ENCODE assay signal across 22 cellular contexts in genomic region chr6:73727114-73727513, GRCh38.
"Had no signal": no experiment of that assay in that cellular context is flagged by ENCODE, and none has a peak within 500 bp of the region (broad histone marks: within the 10 kb centered on the region; RNA-seq: fewer than 3 reads in every experiment).

No MANE protein-coding gene starts in this region.

- H3K79me2 ChIP-seq: hepatocyte had no signal

- H3K9me3 Mint-ChIP-seq: natural killer cell treated with Interleukin-12 subunit alpha and Interleukin-12 subunit beta and Interleukin-15 and Interleukin-18, amount 100 ng/mL, for 72 hours; stimulated activated memory B cell treated with anti-CD40 and anti-IgM and Interleukin-4, amounts not matched to agents 10 μg/mL and 1 μg/mL and 100 μg/mL, for 72 hours had no signal

- H3K36me3 ChIP-seq: transverse colon, WERI-Rb-1 had no signal

- H3K4me2 ChIP-seq: hepatocyte had no signal

- H3K9me3 ChIP-seq: gastroesophageal sphincter, left ventricle myocardium inferior, mucosa of descending colon, transverse colon had no signal

- H3K4me3 ChIP-seq: gastroesophageal sphincter, hepatocyte, left ventricle myocardium inferior, lung, mucosa of descending colon, transverse colon had no signal

- DNase-seq: activated CD8-positive, alpha-beta memory T cell treated with anti-CD3 and anti-CD28 coated beads, Interleukin-2, amount 50 U/mL, for 48 hours; activated gamma-delta T cell; amygdala; caudate nucleus; cortex of kidney; islet precursor cell; left ventricle myocardium inferior; mucosa of descending colon; right cardiac atrium; stimulated activated CD4-positive, alpha-beta T cell treated with anti-CD3 and anti-CD28 coated beads, Interleukin-4, amount 100 ng/mL, for 1 hour; T-helper 17 cell; T1000; transverse colon; WERI-Rb-1 had no signal

- H3K36me3 Mint-ChIP-seq: natural killer cell treated with Interleukin-12 subunit alpha and Interleukin-12 subunit beta and Interleukin-15 and Interleukin-18, amount 100 ng/mL, for 72 hours; stimulated activated memory B cell treated with anti-CD40 and anti-IgM and Interleukin-4, amounts not matched to agents 10 μg/mL and 1 μg/mL and 100 μg/mL, for 72 hours had no signal

- H3K4me3 Mint-ChIP-seq: natural killer cell treated with Interleukin-12 subunit alpha and Interleukin-12 subunit beta and Interleukin-15 and Interleukin-18, amount 100 ng/mL, for 72 hours; stimulated activated memory B cell treated with anti-CD40 and anti-IgM and Interleukin-4, amounts not matched to agents 10 μg/mL and 1 μg/mL and 100 μg/mL, for 72 hours; T-helper 17 cell had no signal

- H3K27me3 ChIP-seq: gastroesophageal sphincter, hepatocyte, transverse colon had no signal

- H3K27ac Mint-ChIP-seq: natural killer cell treated with Interleukin-12 subunit alpha and Interleukin-12 subunit beta and Interleukin-15 and Interleukin-18, amount 100 ng/mL, for 72 hours; stimulated activated memory B cell treated with anti-CD40 and anti-IgM and Interleukin-4, amounts not matched to agents 10 μg/mL and 1 μg/mL and 100 μg/mL, for 72 hours; T-helper 17 cell had no signal

- H3K27ac ChIP-seq: gastroesophageal sphincter, hepatocyte, left ventricle myocardium inferior, transverse colon, WERI-Rb-1 had no signal

- FAIRE-seq: endothelial cell of umbilical vein had no signal

- H3K27me3 Mint-ChIP-seq: natural killer cell treated with Interleukin-12 subunit alpha and Interleukin-12 subunit beta and Interleukin-15 and Interleukin-18, amount 100 ng/mL, for 72 hours had no signal

- H3K4me1 ChIP-seq: gastroesophageal sphincter, transverse colon had no signal

- ATAC-seq: activated CD4-positive, CD25-positive, alpha-beta regulatory T cell treated with anti-CD3 and anti-CD28 coated beads, Interleukin-2, amount 50 U/mL, for 24 hours; gastroesophageal sphincter; mucosa of descending colon; natural killer cell treated with Interleukin-12 subunit alpha and Interleukin-12 subunit beta and Interleukin-15 and Interleukin-18, amount 100 ng/mL, for 72 hours; right cardiac atrium; SK-N-SH treated with all-trans-retinoic acid at 6 μM for 48 hours; stimulated activated memory B cell treated with anti-CD40 and anti-IgM and Interleukin-4, amounts not matched to agents 10 μg/mL and 1 μg/mL and 100 μg/mL, for 72 hours; T-helper 17 cell had no signal

- H2AFZ ChIP-seq: hepatocyte had no signal
